Comparison of ENCODE assay signal across 8 cellular contexts in the genomic region with DNA sequence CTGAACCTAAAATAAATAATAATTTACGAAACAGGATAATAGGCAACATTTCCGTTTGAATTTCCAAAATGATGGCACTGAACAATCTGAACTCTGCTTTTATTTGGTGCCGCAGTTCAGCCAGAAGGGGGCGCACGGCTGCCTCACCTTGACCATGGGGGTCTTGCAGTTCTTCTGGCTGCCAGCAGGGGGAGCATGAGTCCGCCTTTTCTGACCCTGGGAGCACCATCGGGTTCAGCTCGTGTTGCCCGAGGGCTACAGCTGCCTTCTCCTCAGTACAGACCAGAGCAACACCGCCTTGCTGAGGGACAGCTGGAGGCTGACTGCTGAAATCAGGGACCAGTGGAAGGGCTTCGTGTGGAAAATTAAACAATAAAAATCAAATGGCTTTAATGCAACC.
DNase-seq lines count a peak whose midpoint lies in the region; ATAC-seq, FAIRE-seq and TF ChIP-seq lines count a peak whose summit lies in the region.
"Not testable (repeated sequence)": the region's sequence is repeated elsewhere in the genome, so short reads cannot be mapped to it uniquely, and the experiment has no call there.

No MANE protein-coding gene starts in this region.

- H4K20me1 ChIP-seq in HepG2 (ENCODE audit: insufficient read depth, low read length) = not testable (repeated sequence)

- H3K79me2 ChIP-seq in HepG2 (ENCODE audit: insufficient read depth, low read length) = not testable (repeated sequence)

- H3K27ac ChIP-seq in CD4-positive, CD25-positive, alpha-beta regulatory T cell (ENCODE audit: insufficient read depth, low read length, poor library complexity, severe bottlenecking); HepG2 (ENCODE audit: extremely low read length, insufficient read depth, low read length): not testable (repeated sequence)

- not testable (repeated sequence) for H3K9me3 Mint-ChIP-seq in CD4-positive, CD25-positive, alpha-beta regulatory T cell; activated CD8-positive, alpha-beta T cell treated with anti-CD3 and anti-CD28 coated beads for 36 hours

- intact Hi-C loops in activated CD8-positive, alpha-beta T cell treated with anti-CD3 and anti-CD28 coated beads for 36 hours (cut with micrococcal nuclease); HepG2 (cut with micrococcal nuclease; ENCODE audit: unreplicated experiment): not testable (repeated sequence)

- TF ChIP-seq EP300 in HepG2 (IDR thresholded peaks at IDR 0.05; ENCODE audit: low read depth in 2 of 2, low read length in 2 of 2); HepG2 (CRISPR knock-in tag; IDR thresholded peaks at IDR 0.05; ENCODE audit: borderline replicate concordance): not testable (repeated sequence)

- not testable (repeated sequence) for DNase-seq in CD4-positive, CD25-positive, alpha-beta regulatory T cell; activated CD8-positive, alpha-beta T cell treated with anti-CD3 and anti-CD28 coated beads for 36 hours; HepG2 (ENCODE audit: low spot score)

- CTCF ChIA-PET in activated CD8-positive, alpha-beta T cell treated with anti-CD3 and anti-CD28 coated beads for 36 hours (lab: Charles Lee); HepG2 (lab: Yijun Ruan, JAX; ENCODE audit: low intra/inter-chr PET ratio, low total read pairs): not testable (repeated sequence)

- POLR2A ChIA-PET in activated CD8-positive, alpha-beta T cell treated with anti-CD3 and anti-CD28 coated beads for 36 hours (lab: Charles Lee); HepG2 (lab: Yijun Ruan, JAX): not testable (repeated sequence)

- ATAC-seq in CD4-positive, CD25-positive, alpha-beta regulatory T cell (ENCODE audit: low read depth in 2 of 2) = peak; percentile 18 to 37
- ATAC-seq in GM19035 (IDR thresholded peaks at IDR 0.05; ENCODE audit: unreplicated experiment) (peak; percentile 97), GM21423 (IDR thresholded peaks at IDR 0.05; ENCODE audit: unreplicated experiment) (peak; percentile 85), HG02642 (IDR thresholded peaks at IDR 0.05; ENCODE audit: poor library complexity, unreplicated experiment) (peak; percentile 95), HG03066 (IDR thresholded peaks at IDR 0.05; ENCODE audit: low read depth, unreplicated experiment) (peak; percentile 83), HG03460 (IDR thresholded peaks at IDR 0.05; ENCODE audit: unreplicated experiment) (peak; percentile 86), HepG2 (peak; percentile 81)
- ATAC-seq in activated CD8-positive, alpha-beta T cell treated with anti-CD3 and anti-CD28 coated beads for 36 hours = peak; percentile 77

- not testable (repeated sequence) for H3K36me3 Mint-ChIP-seq in CD4-positive, CD25-positive, alpha-beta regulatory T cell; activated CD8-positive, alpha-beta T cell treated with anti-CD3 and anti-CD28 coated beads for 36 hours (ENCODE audit: low read depth)

- in situ Hi-C loops in HepG2 (cut with HindIII; ENCODE audit: extremely low pct_ligation_motif_present, low pct_unique_long_range_greater_than_20kb) = not testable (repeated sequence)

- not testable (repeated sequence) for TF ChIP-seq RAD21 in HepG2 (CRISPR knock-in tag; IDR thresholded peaks at IDR 0.05)

- H3K4me3 ChIP-seq in CD4-positive, CD25-positive, alpha-beta regulatory T cell (ENCODE audit: low read depth, low read length); HepG2 (replicated peaks in 1 of 3; ENCODE audit: insufficient read depth in 1 of 3, low read depth in 2 of 3, low read length in 3 of 3): not testable (repeated sequence)

- WGBS in HepG2 (ENCODE audit: low lambda C conversion rate) = no CpG with 5 or more reads among the region's 11 CpGs

- H3K4me1 ChIP-seq in CD4-positive, CD25-positive, alpha-beta regulatory T cell (ENCODE audit: control insufficient read depth, insufficient read depth, low read length, poor library complexity, severe bottlenecking); HepG2 (ENCODE audit: insufficient read depth, low read length): not testable (repeated sequence)

- H3K9ac ChIP-seq in HepG2 (ENCODE audit: insufficient read depth, low read depth, low read length) = not testable (repeated sequence)

- not testable (repeated sequence) for H2AFZ ChIP-seq in HepG2 (ENCODE audit: low read length)

- BruUV-seq in HepG2 (replicated peaks; lab: Mats Ljungman, UMichigan) = not testable (repeated sequence)

- not testable (repeated sequence) for H3K9me3 ChIP-seq in CD4-positive, CD25-positive, alpha-beta regulatory T cell (ENCODE audit: control insufficient read depth in 2 of 2, low read length in 2 of 2); HepG2 (ENCODE audit: low read length)

- H3K27me3 Mint-ChIP-seq in CD4-positive, CD25-positive, alpha-beta regulatory T cell; activated CD8-positive, alpha-beta T cell treated with anti-CD3 and anti-CD28 coated beads for 36 hours: not testable (repeated sequence)

- not testable (repeated sequence) for TF ChIP-seq CTCF in activated CD8-positive, alpha-beta T cell treated with anti-CD3 and anti-CD28 coated beads for 36 hours (IDR thresholded peaks at IDR 0.05); HepG2 (CRISPR knock-in tag; IDR thresholded peaks at IDR 0.05)

- peak; percentile 96 for FAIRE-seq in HepG2 (lab: Jason Lieb, UNC)

- not testable (repeated sequence) for H3K4me3 Mint-ChIP-seq in CD4-positive, CD25-positive, alpha-beta regulatory T cell; activated CD8-positive, alpha-beta T cell treated with anti-CD3 and anti-CD28 coated beads for 36 hours

- TF ChIP-seq POLR2A in HepG2 (IDR thresholded peaks at IDR 0.05; ENCODE audit: insufficient read depth in 1 of 2, low read depth in 2 of 2, low read length in 2 of 2) = not testable (repeated sequence)

- not testable (repeated sequence) for H3K27me3 ChIP-seq in CD4-positive, CD25-positive, alpha-beta regulatory T cell (ENCODE audit: control insufficient read depth, insufficient read depth, low read length); HepG2 (ENCODE audit: control insufficient read depth in 1 of 2, insufficient read depth in 2 of 2, low read length in 2 of 2)

- not testable (repeated sequence) for H3K4me2 ChIP-seq in HepG2 (ENCODE audit: low read depth, low read length)

- not testable (repeated sequence) for H3K27ac Mint-ChIP-seq in CD4-positive, CD25-positive, alpha-beta regulatory T cell; activated CD8-positive, alpha-beta T cell treated with anti-CD3 and anti-CD28 coated beads for 36 hours

- H3K4me1 Mint-ChIP-seq in CD4-positive, CD25-positive, alpha-beta regulatory T cell; activated CD8-positive, alpha-beta T cell treated with anti-CD3 and anti-CD28 coated beads for 36 hours (ENCODE audit: low read depth): not testable (repeated sequence)

- H3K36me3 ChIP-seq in CD4-positive, CD25-positive, alpha-beta regulatory T cell (ENCODE audit: control insufficient read depth, insufficient read depth, low read length); HepG2 (replicated peaks in 1 of 2; ENCODE audit: control insufficient read depth in 1 of 2, insufficient read depth in 2 of 2, low read length in 2 of 2): not testable (repeated sequence)

Comparison
In these comparisons a context has a peak if more than half of its experiments do, and no peak if none do; other contexts are left out.
1. ATAC-seq: peak in every context shown above with its lines; median percentile 97 in GM19035; 95 in HG02642; 86 in HG03460; 85 in GM21423; 83 in HG03066; 81 in HepG2; 77 in activated CD8-positive, alpha-beta T cell treated with anti-CD3 and anti-CD28 coated beads for 36 hours; 28 in CD4-positive, CD25-positive, alpha-beta regulatory T cell.